9 cellular contexts compared by ENCODE assay signal in the genomic region with DNA sequence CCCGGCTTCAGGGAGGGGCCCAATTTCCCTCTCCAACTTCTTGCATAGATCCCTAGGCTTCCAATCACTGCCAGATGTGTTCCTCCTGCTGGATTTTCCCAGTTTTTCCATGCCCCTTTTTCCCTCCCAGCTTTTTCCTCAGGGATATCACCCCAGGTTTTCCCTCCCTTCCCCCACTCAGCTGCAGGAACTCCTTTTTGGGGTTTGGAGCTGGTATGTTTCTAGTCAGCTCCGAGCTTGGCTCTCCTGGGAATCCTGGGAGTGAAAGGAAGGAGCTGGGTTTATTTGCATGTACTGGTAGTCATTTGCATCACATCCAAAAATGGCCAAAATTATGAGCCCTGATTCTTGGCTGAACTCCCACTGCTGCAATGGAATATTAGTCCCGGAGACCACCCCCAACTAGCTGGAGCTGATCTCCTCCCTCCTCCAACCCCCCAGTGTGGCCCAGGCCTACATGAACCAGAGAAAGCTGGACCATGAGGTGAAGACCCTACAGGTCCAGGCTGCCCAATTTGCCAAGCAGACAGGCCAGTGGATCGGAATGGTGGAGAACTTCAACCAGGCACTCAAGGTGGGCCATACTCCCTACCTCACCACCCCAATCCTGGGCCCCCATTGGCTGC. TPM values are rescaled to one million over a fixed set of nuclear protein-coding genes. Genes with fewer than 3 reads are reported as not detected.
A peak's percentile ranks its signal among the peaks of the same experiment; 100 is the strongest.
DNase-seq lines count a peak whose midpoint lies in the region; ATAC-seq and TF ChIP-seq lines count a peak whose summit lies in the region.
"Had no signal": no experiment of that assay in that cellular context is flagged by ENCODE, and none has a peak within 500 bp of the region (broad histone marks: within the 10 kb centered on the region; RNA-seq: fewer than 3 reads in every experiment).

No MANE protein-coding gene starts in this region.

- CTCF ChIA-PET in activated naive CD4-positive, alpha-beta T cell treated with anti-CD3 and anti-CD28 coated beads, Interleukin-2, amount 10 ng/mL, durations not matched to agents 7 days and 5 days (lab: Charles Lee) = interaction anchor here (0.9 to 11.3 kb wide), 2 partner anchors 10 to 17 kb away, joined by 4 to 166 read pairs; partner anchors contain the start of gene CD63

- H3K4me1 ChIP-seq in muscle layer of duodenum (ENCODE audit: control insufficient read depth in 1 of 2, insufficient read depth in 2 of 2, low read length in 2 of 2) = peaks cover 49 to 66% of the 10 kb centered on the region in 2 donors
- peaks cover 5 to 89% (median 75%) of the 10 kb centered on the region in 4 donors for H3K4me1 ChIP-seq in tibial artery

- H3K27ac ChIP-seq in muscle layer of duodenum (ENCODE audit: low read length) (peak overlapping the region; percentile 92), tibial artery (peak overlapping the region; percentile 96 to 98)

- H3K4me3 Mint-ChIP-seq in activated naive CD4-positive, alpha-beta T cell treated with anti-CD3 and anti-CD28 coated beads, Interleukin-2, amount 10 ng/mL, durations not matched to agents 7 days and 5 days = no peak overlapping the region
- peak overlapping the region; percentile 33 for H3K4me3 Mint-ChIP-seq in chondrocyte (ENCODE audit: unreplicated experiment)

- no peaks in the 10 kb centered on the region for H3K9me3 Mint-ChIP-seq in activated naive CD4-positive, alpha-beta T cell treated with anti-CD3 and anti-CD28 coated beads, Interleukin-2, amount 10 ng/mL, durations not matched to agents 7 days and 5 days
- no peaks in the 10 kb centered on the region for H3K9me3 Mint-ChIP-seq in chondrocyte (ENCODE audit: low read depth)

- H3K4me1 Mint-ChIP-seq in activated naive CD4-positive, alpha-beta T cell treated with anti-CD3 and anti-CD28 coated beads, Interleukin-2, amount 10 ng/mL, durations not matched to agents 7 days and 5 days = peaks cover 49% of the 10 kb centered on the region
- H3K4me1 Mint-ChIP-seq in chondrocyte (ENCODE audit: low read depth) = peaks cover 67% of the 10 kb centered on the region

- H3K27ac Mint-ChIP-seq in activated naive CD4-positive, alpha-beta T cell treated with anti-CD3 and anti-CD28 coated beads, Interleukin-2, amount 10 ng/mL, durations not matched to agents 7 days and 5 days = peak overlapping the region; percentile 62
- peak overlapping the region; percentile 63 for H3K27ac Mint-ChIP-seq in chondrocyte (ENCODE audit: unreplicated experiment)

- H3K27me3 Mint-ChIP-seq in activated naive CD4-positive, alpha-beta T cell treated with anti-CD3 and anti-CD28 coated beads, Interleukin-2, amount 10 ng/mL, durations not matched to agents 7 days and 5 days = peaks cover 8% of the 10 kb centered on the region
- no peaks in the 10 kb centered on the region for H3K27me3 Mint-ChIP-seq in chondrocyte (ENCODE audit: low read depth)

- H3K36me3 ChIP-seq in muscle layer of duodenum (ENCODE audit: control insufficient read depth in 1 of 2, insufficient read depth in 2 of 2, low read length in 2 of 2) (peaks cover 1 to 2% of the 10 kb centered on the region in 2 donors), tibial artery (peaks cover 0 to 2% (median 2%) of the 10 kb centered on the region in 3 donors)

- H3K4me3 ChIP-seq in muscle layer of duodenum (ENCODE audit: low read depth in 1 of 2, low read length in 2 of 2) = no peak overlapping the region
- no peak overlapping the region for H3K4me3 ChIP-seq in tibial artery

- peaks cover 16% of the 10 kb centered on the region for H3K36me3 Mint-ChIP-seq in activated naive CD4-positive, alpha-beta T cell treated with anti-CD3 and anti-CD28 coated beads, Interleukin-2, amount 10 ng/mL, durations not matched to agents 7 days and 5 days
- peaks cover 4% of the 10 kb centered on the region for H3K36me3 Mint-ChIP-seq in chondrocyte (ENCODE audit: low read depth)

- TF ChIP-seq CTCF in chondrocyte (IDR thresholded peaks at IDR 0.05) = no peak
- TF ChIP-seq CTCF in tibial artery (IDR thresholded peaks at IDR 0.05) = no peak

- DNase-seq in activated naive CD4-positive, alpha-beta T cell treated with anti-CD3 and anti-CD28 coated beads, Interleukin-2, amount 10 ng/mL, durations not matched to agents 7 days and 5 days = no peak
- no peak for DNase-seq in activated naive CD4-positive, alpha-beta T cell (lab: John Stamatoyannopoulos, UW)
- DNase-seq in chondrocyte (ENCODE audit: low spot score) = no peak
- no peak for DNase-seq in tibial artery
- no peak for DNase-seq in hippocampal formation (lab: John Stamatoyannopoulos, UW)
- DNase-seq in NOMO-1 treated with dmso at 0.1 percent for 144 hours (lab: John Stamatoyannopoulos, UW; ENCODE audit: unreplicated experiment) = no peak
- DNase-seq: activated CD8-positive, alpha-beta memory T cell treated with anti-CD3 and anti-CD28 coated beads, Interleukin-2, amount 50 U/mL, for 4 hours had no signal

- ATAC-seq in HG03565 (IDR thresholded peaks at IDR 0.05; ENCODE audit: unreplicated experiment) = no peak

- H3K27me3 ChIP-seq in muscle layer of duodenum (ENCODE audit: low read depth, low read length) (no peaks in the 10 kb centered on the region), tibial artery (no peaks in the 10 kb centered on the region)

- intact Hi-C loops in tibial artery (cut with DNase I; ENCODE audit: low total_unique reads) = no loop called here

- no peaks in the 10 kb centered on the region for H3K9me3 ChIP-seq in muscle layer of duodenum (ENCODE audit: control insufficient read depth in 1 of 2, low read length in 2 of 2)
- H3K9me3 ChIP-seq in tibial artery = no peaks in the 10 kb centered on the region

RNA-seq across cellular contexts. Expression of gene RDH5, which starts 1.4 kb away (rescaled TPM):
- 2.3 to 3.7 TPM (median 3.2 TPM) in 3 replicates for total RNA-seq in chondrocyte

RNA-seq across cellular contexts. Expression of gene BLOC1S1, which starts 2.9 kb away (rescaled TPM):
- total RNA-seq in chondrocyte = 67.3 to 78.4 TPM (median 77.2 TPM) in 3 replicates

RNA-seq across cellular contexts. Expression of gene CD63, which starts 10.0 kb away (rescaled TPM):
- 1,244 to 1,365 TPM (median 1,317 TPM) in 3 replicates for total RNA-seq in chondrocyte

RNA-seq across cellular contexts. Expression of gene ITGA7, which starts 11.1 kb away (rescaled TPM):
- total RNA-seq in chondrocyte = 5.6 to 32.4 TPM (median 31.6 TPM) in 3 replicates

RNA-seq across cellular contexts. Expression of gene GDF11, which starts 24.2 kb away (rescaled TPM):
- total RNA-seq in chondrocyte = 17.8 to 19.1 TPM (median 18.3 TPM) in 3 replicates
